11 cellular contexts compared by ENCODE assay signal in genomic region chr5:167982-168660, GRCh38. TPM values are rescaled to one million over a fixed set of nuclear protein-coding genes. Genes with fewer than 3 reads are reported as not detected.
A peak's percentile ranks its signal among the peaks of the same experiment; 100 is the strongest.
DNase-seq lines count a peak whose midpoint lies in the region; ATAC-seq and TF ChIP-seq lines count a peak whose summit lies in the region.
"Had no signal": no experiment of that assay in that cellular context is flagged by ENCODE, and none has a peak within 500 bp of the region (broad histone marks: within the 10 kb centered on the region; RNA-seq: fewer than 3 reads in every experiment).

No MANE protein-coding gene starts in this region.

- H3K4me3 ChIP-seq in HFF-Myc (replicated peaks; ENCODE audit: low read depth, low read length) (no peak overlapping the region), astrocyte of the spinal cord (ENCODE audit: low read depth, low read length) (no peak overlapping the region), mesenchymal stem cell (ENCODE audit: insufficient read depth in 1 of 2, low read depth in 1 of 2, low read length in 2 of 2) (peak overlapping the region in 1 of 2 experiments; percentile 55)

- H2BK12ac ChIP-seq in mesenchymal stem cell (ENCODE audit: low read length in 2 of 2): peak overlapping the region; percentile 14 to 89

- no peak for ATAC-seq in stimulated activated naive CD8-positive, alpha-beta T cell treated with anti-CD3 and anti-CD28 coated beads, Interleukin-15, Interleukin-2, amounts not matched to agents 100 U/mL and 50 U/mL, for 24 hours
- ATAC-seq in activated T-helper 17 cell treated with anti-CD3 and anti-CD28 coated beads, Interleukin-2, amount 50 U/mL, for 72 hours (replicated peaks): no peak
- ATAC-seq: activated naive CD4-positive, alpha-beta T cell treated with anti-CD3 and anti-CD28 coated beads, Interleukin-2, amount 50 U/mL, for 72 hours had no signal

- no peak overlapping the region for H3K4me3 Mint-ChIP-seq in activated T-helper 17 cell treated with anti-CD3 and anti-CD28 coated beads, Interleukin-2, amount 50 U/mL, for 72 hours

- no peak overlapping the region for H2BK120ac ChIP-seq in mesenchymal stem cell (ENCODE audit: low read depth, low read length)

- peak overlapping the region; percentile 31 to 57 for H3K18ac ChIP-seq in mesenchymal stem cell (ENCODE audit: low read depth in 1 of 2, low read length in 2 of 2)

- in situ Hi-C loops in astrocyte of the spinal cord (cut with HindIII; ENCODE audit: low sequenced_read_pairs): no loop called here

- peak overlapping the region; percentile 86 for H2AK5ac ChIP-seq in mesenchymal stem cell (ENCODE audit: low read length, severe bottlenecking)

- no peaks in the 10 kb centered on the region for H3K79me1 ChIP-seq in mesenchymal stem cell (replicated peaks; ENCODE audit: low read length, poor library complexity, severe bottlenecking)

- H3K27me3 ChIP-seq in mesenchymal stem cell (ENCODE audit: control insufficient read depth in 1 of 2, insufficient read depth in 1 of 2, low read length in 2 of 2): peaks cover 0 to 24% of the 10 kb centered on the region in 2 experiments

- H2AFZ ChIP-seq in mesenchymal stem cell (ENCODE audit: low read depth, low read length): no peak overlapping the region

- peak overlapping the region; percentile 2 for H2BK5ac ChIP-seq in mesenchymal stem cell (ENCODE audit: low read depth, low read length, poor library complexity, severe bottlenecking)

- peak overlapping the region in 1 of 2 experiments; percentile 47 for H3K4ac ChIP-seq in mesenchymal stem cell (ENCODE audit: low read depth in 1 of 2, low read length in 2 of 2)

- no peak overlapping the region for H3K27ac Mint-ChIP-seq in activated T-helper 17 cell treated with anti-CD3 and anti-CD28 coated beads, Interleukin-2, amount 50 U/mL, for 72 hours
- H3K27ac Mint-ChIP-seq: activated naive CD4-positive, alpha-beta T cell treated with anti-CD3 and anti-CD28 coated beads, Interleukin-2, amount 50 U/mL, for 72 hours had no signal

- H3K9me3 Mint-ChIP-seq in activated T-helper 17 cell treated with anti-CD3 and anti-CD28 coated beads, Interleukin-2, amount 50 U/mL, for 72 hours: no peaks in the 10 kb centered on the region
- H3K9me3 Mint-ChIP-seq: activated naive CD4-positive, alpha-beta T cell treated with anti-CD3 and anti-CD28 coated beads, Interleukin-2, amount 50 U/mL, for 72 hours had no signal

- peak overlapping the region; percentile 48 for H4K91ac ChIP-seq in mesenchymal stem cell (ENCODE audit: low read length)

- H3K9me3 ChIP-seq in mesenchymal stem cell (ENCODE audit: control insufficient read depth, low read length): no peaks in the 10 kb centered on the region

- TF ChIP-seq CTCF in HFF-Myc (IDR thresholded peaks at IDR 0.05; ENCODE audit: low read depth, low read length, missing control alignments): no peak
- no peak for TF ChIP-seq CTCF in astrocyte of the spinal cord (IDR thresholded peaks at IDR 0.05; ENCODE audit: low read depth, low read length)

- peaks cover 4% of the 10 kb centered on the region for H3K27me3 Mint-ChIP-seq in activated T-helper 17 cell treated with anti-CD3 and anti-CD28 coated beads, Interleukin-2, amount 50 U/mL, for 72 hours

- no peak overlapping the region for H2BK15ac ChIP-seq in mesenchymal stem cell (ENCODE audit: low read depth, poor library complexity, severe bottlenecking)

- no peak overlapping the region for H3K4me2 ChIP-seq in mesenchymal stem cell (ENCODE audit: low read length, poor library complexity, severe bottlenecking)

- H3K4me1 ChIP-seq in mesenchymal stem cell (ENCODE audit: control insufficient read depth, insufficient read depth, low read depth, low read length): peaks cover 26% of the 10 kb centered on the region

- H3K14ac ChIP-seq in mesenchymal stem cell (ENCODE audit: low read length in 2 of 2): peak overlapping the region in 1 of 2 experiments; percentile 73

- H3K23ac ChIP-seq in mesenchymal stem cell (ENCODE audit: low read length in 2 of 2): no peak overlapping the region

- H3K27ac ChIP-seq in mesenchymal stem cell (ENCODE audit: low read length, poor library complexity, severe bottlenecking): peak overlapping the region; percentile 64

- H3K36me3 Mint-ChIP-seq in activated T-helper 17 cell treated with anti-CD3 and anti-CD28 coated beads, Interleukin-2, amount 50 U/mL, for 72 hours (ENCODE audit: low read depth): no peaks in the 10 kb centered on the region
- H3K36me3 Mint-ChIP-seq: activated naive CD4-positive, alpha-beta T cell treated with anti-CD3 and anti-CD28 coated beads, Interleukin-2, amount 50 U/mL, for 72 hours had no signal

- DNase-seq in AG08395 (ENCODE audit: low spot score): peak; percentile 95
- DNase-seq in HFF-Myc (ENCODE audit: extremely low read depth, low read depth): peak; percentile 98
- peak; percentile 98 for DNase-seq in astrocyte of the spinal cord (ENCODE audit: low read depth, low spot score)
- peak; percentile 96 for DNase-seq in mesenchymal stem cell
- DNase-seq in stimulated activated naive CD8-positive, alpha-beta T cell treated with anti-CD3 and anti-CD28 coated beads, Interleukin-15, Interleukin-2, amounts not matched to agents 100 U/mL and 50 U/mL, for 24 hours: no peak
- no peak for DNase-seq in stimulated activated CD4-positive, alpha-beta T cell treated with anti-CD3 and anti-CD28 coated beads, Interleukin-15, amount 100 ng/mL, for 24 hours
- no peak for DNase-seq in NCI-H187 treated with DMSO at 0.1 percent for 48 hours (lab: John Stamatoyannopoulos, UW)
- DNase-seq: Calu3, KG1 had no signal

- H3K36me3 ChIP-seq in mesenchymal stem cell (ENCODE audit: control insufficient read depth in 1 of 2, insufficient read depth in 2 of 2, low read depth in 1 of 2, low read length in 2 of 2): no peaks in the 10 kb centered on the region

- peak overlapping the region; percentile 11 for H3K9ac ChIP-seq in mesenchymal stem cell (ENCODE audit: low read length)

- no peak overlapping the region for H4K8ac ChIP-seq in mesenchymal stem cell (ENCODE audit: low read length)

- 73% methylated on average over 17 of the region's 18 CpGs for WGBS in mesenchymal stem cell

- H3K4me1 Mint-ChIP-seq in activated T-helper 17 cell treated with anti-CD3 and anti-CD28 coated beads, Interleukin-2, amount 50 U/mL, for 72 hours: no peaks in the 10 kb centered on the region

RNA-seq across cellular contexts. Expression of gene LRRC14B, which starts 23.2 kb away (rescaled TPM):
- polyA plus RNA-seq in mesenchymal stem cell (2013, experiment 1 of 2): not detected
- not detected for polyA plus RNA-seq in mesenchymal stem cell (2013, experiment 2 of 2)
- not detected for total RNA-seq in activated T-helper 17 cell treated with anti-CD3 and anti-CD28 coated beads, Interleukin-2, amount 50 U/mL, for 72 hours
- total RNA-seq: Calu3 had no signal

RNA-seq across cellular contexts. Expression of gene CCDC127, which starts 49.8 kb away (rescaled TPM):
- 3.9 TPM for polyA plus RNA-seq in mesenchymal stem cell (2013, experiment 1 of 2)
- polyA plus RNA-seq in mesenchymal stem cell (2013, experiment 2 of 2): 3.8 TPM
- total RNA-seq in activated T-helper 17 cell treated with anti-CD3 and anti-CD28 coated beads, Interleukin-2, amount 50 U/mL, for 72 hours: 10 to 100 TPM in 1 of 2 donors, 1 to 10 TPM in 1; 6.4 to 10.5 TPM

RNA-seq across cellular contexts. Expression of gene SDHA, which starts 50.0 kb away (rescaled TPM):
- 101 TPM for polyA plus RNA-seq in mesenchymal stem cell (2013, experiment 1 of 2)
- polyA plus RNA-seq in mesenchymal stem cell (2013, experiment 2 of 2): 110 TPM
- total RNA-seq in activated T-helper 17 cell treated with anti-CD3 and anti-CD28 coated beads, Interleukin-2, amount 50 U/mL, for 72 hours: 100 to 1,000 TPM; 132 to 177 TPM

Comparison
In these comparisons a context has a peak if more than half of its experiments do, and no peak if none do; other contexts are left out.
1. DNase-seq: peak in AG08395 (single experiment), HFF-Myc (single experiment), astrocyte of the spinal cord (single experiment) and mesenchymal stem cell (single experiment); none in stimulated activated naive CD8-positive, alpha-beta T cell treated with anti-CD3 and anti-CD28 coated beads, Interleukin-15, Interleukin-2, amounts not matched to agents 100 U/mL and 50 U/mL, for 24 hours (single experiment), stimulated activated CD4-positive, alpha-beta T cell treated with anti-CD3 and anti-CD28 coated beads, Interleukin-15, amount 100 ng/mL, for 24 hours (single experiment) and NCI-H187 treated with DMSO at 0.1 percent for 48 hours (single experiment).